ENCODE assay signal across 8 cellular contexts in genomic region chr1:226185153-226186036, GRCh38. TPM values are rescaled to one million over a fixed set of nuclear protein-coding genes. Genes with fewer than 3 reads are reported as not detected.
DNase-seq lines count a peak whose midpoint lies in the region; ATAC-seq and TF ChIP-seq lines count a peak whose summit lies in the region.

No MANE protein-coding gene starts in this region.

- peaks cover 10% of the 10 kb centered on the region for H3K79me1 ChIP-seq in neuronal stem cell (ENCODE audit: low read depth, low read length)

- DNase-seq in GM06990 (ENCODE audit: extremely low read depth, insufficient read length) (no peak), PC-3 (peak; percentile 42), endodermal cell (no peak), neuronal stem cell (ENCODE audit: low spot score) (no peak), NCI-H748 treated with DMSO at 0.1 percent for 48 hours (lab: John Stamatoyannopoulos, UW) (no peak)

- WGBS in endodermal cell (ENCODE audit: insufficient coverage in 1 of 2, insufficient read length in 1 of 2), 2 experiments = 61 to 64% methylated on average over 10 to 13 of the region's 13 CpGs
- no CpG with 5 or more reads among the region's 13 CpGs for WGBS in neuronal stem cell (ENCODE audit: extremely low coverage in 2 of 2, insufficient read length in 2 of 2, insufficient replicate concordance in 1 of 2), 2 donors

- H3K23ac ChIP-seq in neuronal stem cell (ENCODE audit: low read depth, low read length, poor library complexity) = no peak overlapping the region

- peaks cover 69% of the 10 kb centered on the region for H3K79me2 ChIP-seq in PC-3 (ENCODE audit: low read length)

- CTCF ChIA-PET in PC-3 (lab: Charles Lee) = interaction anchor here (0.5 kb wide), 1 partner anchor 62 kb away, joined by 4 read pairs; no protein-coding TSS in a partner anchor

- no peaks in the 10 kb centered on the region for H3K9me3 Mint-ChIP-seq in endodermal cell

- H3K14ac ChIP-seq in neuronal stem cell (ENCODE audit: low read length) = no peak overlapping the region

- H3K4me1 Mint-ChIP-seq in endodermal cell = peaks cover 25% of the 10 kb centered on the region

- no peak overlapping the region for H2BK5ac ChIP-seq in neuronal stem cell (ENCODE audit: low read length)

- ATAC-seq in PC-3 (no peak), HG02798 (IDR thresholded peaks at IDR 0.05; ENCODE audit: poor library complexity, unreplicated experiment) (no peak), GM18502 (IDR thresholded peaks at IDR 0.05; ENCODE audit: poor library complexity, unreplicated experiment) (no peak), HG03342 (IDR thresholded peaks at IDR 0.05; ENCODE audit: unreplicated experiment) (no peak)

- H3K4me3 Mint-ChIP-seq in endodermal cell = peak overlapping the region; percentile 84

- POLR2A ChIA-PET in PC-3 (lab: Charles Lee; ENCODE audit: unreplicated experiment) = interaction anchor here (0.6 kb wide), 2 partner anchors 30 to 341 kb away, joined by 3 read pairs; no protein-coding TSS in a partner anchor

- H3K4me3 ChIP-seq in GM06990 (replicated peaks; ENCODE audit: low read depth, low read length) (peak overlapping the region; percentile 78), PC-3 (ENCODE audit: low read length) (peak overlapping the region; percentile 80), endodermal cell (ENCODE audit: low read length) (peak overlapping the region; percentile 99), neuronal stem cell (ENCODE audit: low read length in 2 of 2) (peak overlapping the region; percentile 71 to 89)

- H3K36me3 Mint-ChIP-seq in endodermal cell (ENCODE audit: low read depth) = peaks cover 14% of the 10 kb centered on the region

- no peaks in the 10 kb centered on the region for H3K27me3 Mint-ChIP-seq in endodermal cell (ENCODE audit: insufficient read depth)

- H3K27ac Mint-ChIP-seq in endodermal cell = peak overlapping the region; percentile 91

- H3K27me3 ChIP-seq in GM06990 (replicated peaks; ENCODE audit: control insufficient read depth, insufficient read depth, low read length) (no peaks in the 10 kb centered on the region), PC-3 (ENCODE audit: low read length) (no peaks in the 10 kb centered on the region), endodermal cell (ENCODE audit: control insufficient read depth, insufficient read depth, low read length, poor library complexity, severe bottlenecking) (no peaks in the 10 kb centered on the region), neuronal stem cell (ENCODE audit: control insufficient read depth in 3 of 3, insufficient read depth in 3 of 3, low read depth in 1 of 3, low read length in 3 of 3) (no peaks in the 10 kb centered on the region)

- H2AFZ ChIP-seq in PC-3 (ENCODE audit: low read length) (no peak overlapping the region), neuronal stem cell (ENCODE audit: low read length) (no peak overlapping the region)

- H3K9me3 ChIP-seq in PC-3 (ENCODE audit: low read length) = no peaks in the 10 kb centered on the region
- no peaks in the 10 kb centered on the region for H3K9me3 ChIP-seq in endodermal cell (ENCODE audit: control insufficient read depth, low read length)
- no peaks in the 10 kb centered on the region for H3K9me3 ChIP-seq in neuronal stem cell (replicated peaks in 1 of 2; ENCODE audit: control insufficient read depth in 2 of 2, insufficient read depth in 1 of 2, low read depth in 1 of 2, low read length in 2 of 2)

- no peak overlapping the region for H2BK120ac ChIP-seq in neuronal stem cell (ENCODE audit: low read depth, low read length)

- H2BK15ac ChIP-seq in neuronal stem cell (ENCODE audit: low read length) = no peak overlapping the region

- TF ChIP-seq CTCF in GM06990 (IDR thresholded peaks at IDR 0.05; ENCODE audit: insufficient read depth, low read length, poor library complexity, severe bottlenecking) (no peak), PC-3 (conservative IDR thresholded peaks at IDR 0.05; ENCODE audit: low read depth, low read length) (no peak), endodermal cell (conservative IDR thresholded peaks at IDR 0.05) (no peak)

- H3K9me2 ChIP-seq in PC-3 (replicated peaks; ENCODE audit: low read length) = no peaks in the 10 kb centered on the region

- TSS peak; percentile 55 for BruUV-seq in PC-3 (replicated peaks; lab: Mats Ljungman, UMichigan)

- H3F3A ChIP-seq in PC-3 (ENCODE audit: low read length, unreplicated experiment) = no peaks in the 10 kb centered on the region

- H2AK5ac ChIP-seq in neuronal stem cell (ENCODE audit: low read depth, low read length) = no peak overlapping the region

- intact Hi-C loops in PC-3 (cut with micrococcal nuclease) = loop anchor here (2.0 to 5.0 kb wide), 3 partner anchors 61 to 1982 kb away; partner anchors contain the start of genes IBA57 and LIN9

- peaks cover 27% of the 10 kb centered on the region for H3K4me1 ChIP-seq in PC-3 (ENCODE audit: insufficient read depth, low read length)
- H3K4me1 ChIP-seq in endodermal cell (ENCODE audit: control insufficient read depth, insufficient read depth, low read length) = no peaks in the 10 kb centered on the region
- H3K4me1 ChIP-seq in neuronal stem cell (ENCODE audit: control insufficient read depth in 2 of 2, insufficient read depth in 1 of 2, low read depth in 1 of 2, low read length in 2 of 2) = peaks cover 4 to 12% of the 10 kb centered on the region in 2 donors

- H4K8ac ChIP-seq in neuronal stem cell (ENCODE audit: low read depth, low read length) = no peak overlapping the region

- no peak overlapping the region for H3K4ac ChIP-seq in neuronal stem cell (ENCODE audit: low read length)

- H3K27ac ChIP-seq in PC-3 (ENCODE audit: low read length) (peak overlapping the region; percentile 42), endodermal cell (ENCODE audit: low read depth, low read length) (no peak overlapping the region), neuronal stem cell (replicated peaks; ENCODE audit: low read length) (no peak overlapping the region)

- H3K4me2 ChIP-seq in PC-3 (ENCODE audit: low read length) (peak overlapping the region; percentile 90), neuronal stem cell (ENCODE audit: insufficient read depth, low read length, poor library complexity, severe bottlenecking) (peak overlapping the region; percentile 86)

- H3K36me3 ChIP-seq in GM06990 (ENCODE audit: control insufficient read depth, insufficient read depth, low read length) = peaks cover 1% of the 10 kb centered on the region
- H3K36me3 ChIP-seq in PC-3 (ENCODE audit: low read depth, low read length) = peaks cover 8% of the 10 kb centered on the region; the same call in 1 of the 2 replicates
- peaks cover 19% of the 10 kb centered on the region for H3K36me3 ChIP-seq in endodermal cell (ENCODE audit: control insufficient read depth, insufficient read depth, low read length)
- peaks cover 0 to 31% of the 10 kb centered on the region in 2 donors for H3K36me3 ChIP-seq in neuronal stem cell (replicated peaks in 1 of 2; ENCODE audit: control insufficient read depth in 2 of 2, insufficient read depth in 2 of 2, low read length in 2 of 2)

- H2BK12ac ChIP-seq in neuronal stem cell (ENCODE audit: low read length) = no peak overlapping the region

- no peak overlapping the region for H3K18ac ChIP-seq in neuronal stem cell (ENCODE audit: low read length)

- H3K9ac ChIP-seq in PC-3 (ENCODE audit: low read length) (peak overlapping the region; percentile 84), endodermal cell (ENCODE audit: extremely low read depth, low read length, poor library complexity, severe bottlenecking) (peak overlapping the region; percentile 79), neuronal stem cell (ENCODE audit: low read depth, low read length, poor library complexity) (no peak overlapping the region)

- no peak overlapping the region for H4K91ac ChIP-seq in neuronal stem cell (ENCODE audit: low read depth, low read length, poor library complexity)

- H4K20me1 ChIP-seq in PC-3 (ENCODE audit: low read length) = peaks cover 35% of the 10 kb centered on the region

RNA-seq across cellular contexts. Expression of gene ACBD3, which starts 1.1 kb away (rescaled TPM):
- total RNA-seq in PC-3 (2014; rRNA removed) (62.2 and 62.9 TPM in 2 replicates), endodermal cell (10 to 100 TPM; 34.8 to 48.0 TPM)
- polyA plus RNA-seq in endodermal cell (2013, experiment 1 of 2) = 22.3 TPM
- polyA plus RNA-seq in endodermal cell (2013, experiment 2 of 2) = 24.1 TPM
- polyA plus RNA-seq in neuronal stem cell (2013, experiment 1 of 2) = 17.2 TPM
- 17.4 TPM for polyA plus RNA-seq in neuronal stem cell (2013, experiment 2 of 2)

RNA-seq across cellular contexts. Expression of gene MIXL1, which starts 38.1 kb away (rescaled TPM):
- total RNA-seq in PC-3 (2014; rRNA removed) = not detected in 2 replicates
- total RNA-seq in endodermal cell = 10 to 100 TPM; 16.8 to 86.3 TPM
- 41.3 TPM for polyA plus RNA-seq in endodermal cell (2013, experiment 1 of 2)
- 48.9 TPM for polyA plus RNA-seq in endodermal cell (2013, experiment 2 of 2)
- 0.13 TPM for polyA plus RNA-seq in neuronal stem cell (2013, experiment 1 of 2)
- polyA plus RNA-seq in neuronal stem cell (2013, experiment 2 of 2) = 0.17 TPM

Comparison
In these comparisons a context has a peak if more than half of its experiments do, and no peak if none do; other contexts are left out.
1. RNA of gene MIXL1, which starts 38.1 kb away (total RNA-seq): 16.8 to 86.3 TPM in endodermal cell; not detected in PC-3; every median in the first group is over 10 times any median in the second.
2. Peak in every context shown above with its lines, with median percentiles within 50 percentile points of each other: H3K4me3 ChIP-seq.